ENCODE assay signal across 35 cellular contexts in genomic region chr18:31057917-31058316, GRCh38. TPM values are rescaled to one million over a fixed set of nuclear protein-coding genes. Genes with fewer than 3 reads are reported as not detected.
"Had no signal": no experiment of that assay in that cellular context is flagged by ENCODE, and none has a peak within 500 bp of the region (broad histone marks: within the 10 kb centered on the region; RNA-seq: fewer than 3 reads in every experiment).

No MANE protein-coding gene starts in this region.

- H3K4me1 Mint-ChIP-seq: activated B cell treated with CpG ODN at 0.5 μM for 24 hours; activated CD4-positive, alpha-beta T cell treated with anti-CD3 and anti-CD28 coated beads, Interleukin-2, amount 10 ng/mL, durations not matched to agents 24 days and 14 days; activated T-helper 17 cell treated with anti-CD3 and anti-CD28 coated beads, Interleukin-2, amount 50 U/mL, for 72 hours had no signal

- H3K36me3 ChIP-seq: adrenal gland, brain microvascular endothelial cell, breast epithelium had no signal

- DNase-seq: activated B cell treated with CpG ODN at 0.5 μM for 24 hours; activated CD4-positive, alpha-beta memory T cell treated with anti-CD3 and anti-CD28 coated beads for 36 hours; activated CD4-positive, alpha-beta T cell treated with anti-CD3 and anti-CD28 coated beads for 4 hours; activated CD4-positive, alpha-beta T cell treated with anti-CD3 and anti-CD28 coated beads, Interleukin-2, amount 10 ng/mL, durations not matched to agents 24 days and 14 days; activated CD4-positive, alpha-beta T cell treated with anti-CD3 and anti-CD28 coated beads, Interleukin-2, amount 50 U/mL, for 1 hour; activated CD4-positive, alpha-beta T cell treated with anti-CD3 and anti-CD28 coated beads, Interleukin-2, amount 50 U/mL, for 4 hours; activated CD4-positive, CD25-positive, alpha-beta regulatory T cell treated with anti-CD3 and anti-CD28 coated beads, Interleukin-2, amount 50 U/mL, for 72 hours; activated CD8-positive, alpha-beta memory T cell treated with anti-CD3 and anti-CD28 coated beads, Interleukin-2, amount 50 U/mL, for 4 hours; activated CD8-positive, alpha-beta T cell treated with anti-CD3 and anti-CD28 coated beads for 36 hours; activated effector memory CD4-positive, alpha-beta T cell treated with anti-CD3 and anti-CD28 coated beads, Interleukin-2, amount 50 U/mL, for 16 hours; activated gamma-delta T cell treated with Interleukin-2 at 50 U/mL for 16 hours; activated naive CD4-positive, alpha-beta T cell; activated naive CD4-positive, alpha-beta T cell treated with anti-CD3 and anti-CD28 coated beads for 36 hours; activated naive CD4-positive, alpha-beta T cell treated with anti-CD3 and anti-CD28 coated beads, Interleukin-2, amount 50 U/mL, for 16 hours; activated naive CD8-positive, alpha-beta T cell treated with anti-CD3 and anti-CD28 coated beads for 36 hours; activated T-cell treated with anti-CD3 and anti-CD28 coated beads for 4 hours; activated T-cell treated with anti-CD3 and anti-CD28 coated beads, Interleukin-2, amount 50 U/mL, for 1 hour; activated T-cell treated with anti-CD3 and anti-CD28 coated beads, Interleukin-2, amount 50 U/mL, for 4 hours; activated T-cell treated with anti-CD3 and anti-CD28 coated beads, Interleukin-2, amount 50 U/mL, for 72 hours; adrenal gland; amniotic stem cell; aorta; body of pancreas; brain microvascular endothelial cell; central memory CD4-positive, alpha-beta T cell; T-helper 1 cell; T-helper 2 cell; T-helper 9 cell had no signal

- H3K27me3 ChIP-seq: adrenal gland, body of pancreas, brain microvascular endothelial cell, breast epithelium had no signal

- H3K9me3 ChIP-seq: adrenal gland, body of pancreas, breast epithelium had no signal

- H3K36me3 Mint-ChIP-seq: activated CD4-positive, alpha-beta memory T cell treated with anti-CD3 and anti-CD28 coated beads for 36 hours; activated naive CD8-positive, alpha-beta T cell treated with anti-CD3 and anti-CD28 coated beads for 36 hours had no signal

- H3K27me3 Mint-ChIP-seq: activated B cell treated with CpG ODN at 0.5 μM for 24 hours; activated CD4-positive, alpha-beta memory T cell treated with anti-CD3 and anti-CD28 coated beads for 36 hours; activated CD4-positive, alpha-beta T cell treated with anti-CD3 and anti-CD28 coated beads, Interleukin-2, amount 10 ng/mL, durations not matched to agents 24 days and 14 days; activated CD8-positive, alpha-beta T cell treated with anti-CD3 and anti-CD28 coated beads for 36 hours; activated naive CD8-positive, alpha-beta T cell treated with anti-CD3 and anti-CD28 coated beads for 36 hours; activated T-helper 17 cell treated with anti-CD3 and anti-CD28 coated beads, Interleukin-2, amount 50 U/mL, for 72 hours had no signal

- H3K4me1 ChIP-seq: adrenal gland, body of pancreas, breast epithelium had no signal

- ATAC-seq: activated CD8-positive, alpha-beta T cell treated with anti-CD3 and anti-CD28 coated beads for 36 hours; activated naive CD4-positive, alpha-beta T cell treated with anti-CD3 and anti-CD28 coated beads, Interleukin-2, amount 50 U/mL, for 72 hours; activated T-cell treated with anti-CD3 and anti-CD28 coated beads, Interleukin-2, amount 50 U/mL, for 4 hours; activated T-cell treated with anti-CD3 and anti-CD28 coated beads, Interleukin-2, amount 50 U/mL, for 72 hours; activated T-helper 17 cell treated with anti-CD3 and anti-CD28 coated beads, Interleukin-2, amount 50 U/mL, for 72 hours; body of pancreas had no signal

- H3K9me3 Mint-ChIP-seq: activated naive CD8-positive, alpha-beta T cell treated with anti-CD3 and anti-CD28 coated beads for 36 hours had no signal

- H3K27ac Mint-ChIP-seq: activated B cell treated with CpG ODN at 0.5 μM for 24 hours; activated CD4-positive, alpha-beta memory T cell treated with anti-CD3 and anti-CD28 coated beads for 36 hours; activated CD4-positive, alpha-beta T cell treated with anti-CD3 and anti-CD28 coated beads, Interleukin-2, amount 10 ng/mL, durations not matched to agents 24 days and 14 days; activated CD8-positive, alpha-beta T cell treated with anti-CD3 and anti-CD28 coated beads for 36 hours; activated naive CD4-positive, alpha-beta T cell treated with anti-CD3 and anti-CD28 coated beads for 36 hours; activated naive CD4-positive, alpha-beta T cell treated with anti-CD3 and anti-CD28 coated beads, Interleukin-2, amount 50 U/mL, for 72 hours; activated naive CD8-positive, alpha-beta T cell treated with anti-CD3 and anti-CD28 coated beads for 36 hours; activated T-cell treated with anti-CD3 and anti-CD28 coated beads, Interleukin-2, amount 50 U/mL, for 72 hours; activated T-helper 1 cell treated with anti-CD3 and anti-CD28 coated beads, Interleukin-12 subunit alpha, Interleukin-12 subunit beta, Interleukin-2, Interleukin-4 antibody, amounts not matched to agents 30 ng/mL and 10 ng/mL and 1 ng/mL, durations not matched to agents 14 hours and 24 hours and 36 hours; activated T-helper 17 cell treated with anti-CD3 and anti-CD28 coated beads, Interleukin-2, amount 50 U/mL, for 72 hours; T-helper 1 cell treated with Interleukin-12 subunit alpha and Interleukin-12 subunit beta and Interleukin-4 antibody, amounts not matched to agents 30 μg/mL and 1 μg/mL, for 36 hours; T-helper 2 cell treated with Interferon-gamma antibody and Interleukin-4, amounts not matched to agents 5 μg/mL and 100 μg/mL, for 36 hours had no signal

- H3K4me3 ChIP-seq: adrenal gland, body of pancreas, breast epithelium had no signal

- H3K4me3 Mint-ChIP-seq: activated B cell treated with CpG ODN at 0.5 μM for 24 hours; activated CD4-positive, alpha-beta memory T cell treated with anti-CD3 and anti-CD28 coated beads for 36 hours; activated CD4-positive, alpha-beta T cell treated with anti-CD3 and anti-CD28 coated beads, Interleukin-2, amount 10 ng/mL, durations not matched to agents 24 days and 14 days; activated CD8-positive, alpha-beta T cell treated with anti-CD3 and anti-CD28 coated beads for 36 hours; activated naive CD4-positive, alpha-beta T cell treated with anti-CD3 and anti-CD28 coated beads for 36 hours; activated naive CD8-positive, alpha-beta T cell treated with anti-CD3 and anti-CD28 coated beads for 36 hours; activated T-cell treated with anti-CD3 and anti-CD28 coated beads, Interleukin-2, amount 50 U/mL, for 4 hours; activated T-cell treated with anti-CD3 and anti-CD28 coated beads, Interleukin-2, amount 50 U/mL, for 72 hours; activated T-helper 1 cell treated with anti-CD3 and anti-CD28 coated beads, Interleukin-12 subunit alpha, Interleukin-12 subunit beta, Interleukin-2, Interleukin-4 antibody, amounts not matched to agents 30 ng/mL and 10 ng/mL and 1 ng/mL, durations not matched to agents 14 hours and 24 hours and 36 hours; activated T-helper 17 cell treated with anti-CD3 and anti-CD28 coated beads, Interleukin-2, amount 50 U/mL, for 72 hours; T-helper 1 cell treated with Interleukin-12 subunit alpha and Interleukin-12 subunit beta and Interleukin-4 antibody, amounts not matched to agents 30 μg/mL and 1 μg/mL, for 36 hours; T-helper 2 cell treated with Interferon-gamma antibody and Interleukin-4, amounts not matched to agents 5 μg/mL and 100 μg/mL, for 36 hours had no signal

RNA-seq across cellular contexts. Expression of gene DSC3, which starts 15.4 kb away (rescaled TPM):
- total RNA-seq: activated B cell treated with CpG ODN at 0.5 μM for 24 hours; activated CD4-positive, alpha-beta memory T cell treated with anti-CD3 and anti-CD28 coated beads for 36 hours; activated CD4-positive, alpha-beta T cell treated with anti-CD3 and anti-CD28 coated beads, Interleukin-2, amount 10 ng/mL, durations not matched to agents 24 days and 14 days; activated naive CD4-positive, alpha-beta T cell treated with anti-CD3 and anti-CD28 coated beads for 36 hours; activated naive CD4-positive, alpha-beta T cell treated with anti-CD3 and anti-CD28 coated beads, Interleukin-2, amount 50 U/mL, for 72 hours; activated T-cell treated with anti-CD3 and anti-CD28 coated beads, Interleukin-2, amount 50 U/mL, for 4 hours; activated T-cell treated with anti-CD3 and anti-CD28 coated beads, Interleukin-2, amount 50 U/mL, for 72 hours; activated T-helper 1 cell treated with anti-CD3 and anti-CD28 coated beads, Interleukin-12 subunit alpha, Interleukin-12 subunit beta, Interleukin-2, Interleukin-4 antibody, amounts not matched to agents 30 ng/mL and 10 ng/mL and 1 ng/mL, durations not matched to agents 14 hours and 24 hours and 36 hours; activated T-helper 17 cell treated with anti-CD3 and anti-CD28 coated beads, Interleukin-2, amount 50 U/mL, for 72 hours had no signal

RNA-seq across cellular contexts. Expression of gene DSC2, which starts 44.3 kb away (rescaled TPM):
- total RNA-seq: activated B cell treated with CpG ODN at 0.5 μM for 24 hours; activated CD4-positive, alpha-beta memory T cell treated with anti-CD3 and anti-CD28 coated beads for 36 hours; activated CD4-positive, alpha-beta T cell treated with anti-CD3 and anti-CD28 coated beads, Interleukin-2, amount 10 ng/mL, durations not matched to agents 24 days and 14 days; activated CD8-positive, alpha-beta memory T cell treated with anti-CD3 and anti-CD28 coated beads for 36 hours; activated CD8-positive, alpha-beta T cell treated with anti-CD3 and anti-CD28 coated beads for 36 hours; activated naive CD4-positive, alpha-beta T cell treated with anti-CD3 and anti-CD28 coated beads, Interleukin-2, amount 50 U/mL, for 72 hours; activated T-cell treated with anti-CD3 and anti-CD28 coated beads, Interleukin-2, amount 50 U/mL, for 72 hours; activated T-helper 1 cell treated with anti-CD3 and anti-CD28 coated beads, Interleukin-12 subunit alpha, Interleukin-12 subunit beta, Interleukin-2, Interleukin-4 antibody, amounts not matched to agents 30 ng/mL and 10 ng/mL and 1 ng/mL, durations not matched to agents 14 hours and 24 hours and 36 hours; activated T-helper 17 cell treated with anti-CD3 and anti-CD28 coated beads, Interleukin-2, amount 50 U/mL, for 72 hours had no signal
